ENCODE assay signal across 27 cellular contexts in genomic region chr14:104235686-104236085, GRCh38.
A peak's percentile ranks its signal among the peaks of the same experiment; 100 is the strongest.
DNase-seq lines count a peak whose midpoint lies in the region; ATAC-seq and TF ChIP-seq lines count a peak whose summit lies in the region.
"Had no signal": no experiment of that assay in that cellular context is flagged by ENCODE, and none has a peak within 500 bp of the region (broad histone marks: within the 10 kb centered on the region; RNA-seq: fewer than 3 reads in every experiment).

No MANE protein-coding gene starts in this region.

- no peak for TF ChIP-seq EP300 in ovary (IDR thresholded peaks at IDR 0.05)

- WGBS in ovary, 3 donors: 77 to 92% (median 89%) methylated on average over 2 of the region's 2 CpGs

- H3K4me3 ChIP-seq in ovary: no peak overlapping the region
- H3K4me3 ChIP-seq: BLaER1 treated with 17β-estradiol and CSF1 and Interleukin-3, amounts not matched to agents 10 nM and 100 nM; GM23338; SK-N-MC had no signal

- H3K27me3 ChIP-seq in ovary: no peaks in the 10 kb centered on the region
- H3K27me3 ChIP-seq: BLaER1 treated with 17β-estradiol and CSF1 and Interleukin-3, amounts not matched to agents 10 nM and 100 nM had no signal

- no peak for ATAC-seq in Right ventricle myocardium inferior
- no peak for ATAC-seq in Right ventricle myocardium superior (ENCODE audit: poor library complexity)
- no peak for ATAC-seq in HG03280 (IDR thresholded peaks at IDR 0.05; ENCODE audit: unreplicated experiment)
- ATAC-seq: GM23338, Panc1 had no signal

- intact Hi-C loops in Right ventricle myocardium inferior (cut with DNase I) (no loop called here), Right ventricle myocardium superior (cut with DNase I) (no loop called here), ovary (cut with DNase I) (no loop called here)

- no peaks in the 10 kb centered on the region for H3K4me1 ChIP-seq in ovary (ENCODE audit: insufficient read depth)

- DNase-seq in Right ventricle myocardium inferior (ENCODE audit: missing footprints): peak; percentile 11
- no peak for DNase-seq in Right ventricle myocardium superior
- peak; percentile 14 for DNase-seq in islet precursor cell
- peak in 3 of 5 donors; percentile 3 to 7 (median 4) for DNase-seq in ovary
- DNase-seq in NCI-H1417 (lab: John Stamatoyannopoulos, UW): no peak
- no peak for DNase-seq in NCI-H2171 (lab: John Stamatoyannopoulos, UW)
- DNase-seq: AML-193; CD4-positive, alpha-beta memory T cell; DMS 273 treated with DMSO at 0.1 percent for 48 hours; DMS79 treated with DMSO at 0.1 percent for 48 hours; GF-D8; HCEC 1CT; MM.1S; NCI-H1694; NCI-H2029 treated with DMSO at 0.1 percent for 48 hours; NCI-H2227 treated with DMSO at 0.1 percent for 48 hours; NCI-H510A; NCI-H69; SIG-M5 had no signal

- TF ChIP-seq POLR2A in ovary (IDR thresholded peaks at IDR 0.05): no peak

- H3K27ac ChIP-seq in ovary: no peak overlapping the region
- H3K27ac ChIP-seq: BLaER1 treated with 17β-estradiol and CSF1 and Interleukin-3, amounts not matched to agents 10 nM and 100 nM; HL-60; KMS-11; RWPE1; SK-N-MC had no signal

- TF ChIP-seq CTCF in ovary (IDR thresholded peaks at IDR 0.05): no peak

- no peaks in the 10 kb centered on the region for H3K36me3 ChIP-seq in ovary

- H3K9me3 ChIP-seq in ovary: no peaks in the 10 kb centered on the region

Comparison
In these comparisons a context has a peak if more than half of its experiments do, and no peak if none do; other contexts are left out.
1. DNase-seq: peak in Right ventricle myocardium inferior (single experiment), islet precursor cell (single experiment) and ovary (3 of 5); none in Right ventricle myocardium superior (single experiment), NCI-H1417 (0 of 3) and NCI-H2171 (single experiment).